Comparison of ENCODE assay signal across 15 cellular contexts in genomic region chr16:31421587-31421986, GRCh38. TPM values are rescaled to one million over a fixed set of nuclear protein-coding genes. Genes with fewer than 3 reads are reported as not detected.
DNase-seq lines count a peak whose midpoint lies in the region; ATAC-seq, FAIRE-seq and TF ChIP-seq lines count a peak whose summit lies in the region.
"Had no signal": no experiment of that assay in that cellular context is flagged by ENCODE, and none has a peak within 500 bp of the region (broad histone marks: within the 10 kb centered on the region; RNA-seq: fewer than 3 reads in every experiment).

No MANE protein-coding gene starts in this region.

- H3K36me3 ChIP-seq in keratinocyte (ENCODE audit: control insufficient read depth in 2 of 2, extremely low read depth in 1 of 2, insufficient read depth in 2 of 2, low read length in 2 of 2) (no peaks in the 10 kb centered on the region), upper lobe of right lung (no peaks in the 10 kb centered on the region), spleen (no peaks in the 10 kb centered on the region)
- H3K36me3 ChIP-seq: tibial artery had no signal

- H2AFZ ChIP-seq in keratinocyte (ENCODE audit: control insufficient read depth, low read length): no peak overlapping the region

- peak; percentile 17 for FAIRE-seq in keratinocyte (lab: Jason Lieb, UNC)
- FAIRE-seq: astrocyte had no signal

- H3K4me1 ChIP-seq in keratinocyte (ENCODE audit: control insufficient read depth, extremely low read depth, insufficient read depth, low read length): no peaks in the 10 kb centered on the region
- H3K4me1 ChIP-seq in upper lobe of right lung: no peaks in the 10 kb centered on the region
- peaks cover 0 to 35% (median 0%) of the 10 kb centered on the region in 6 donors for H3K4me1 ChIP-seq in spleen
- H3K4me1 ChIP-seq: tibial artery had no signal

- no peak for TF ChIP-seq CTCF in keratinocyte (optimal IDR thresholded peaks at IDR 0.05 in 1 of 3, IDR thresholded peaks at IDR 0.05 in 1 of 3, conservative IDR thresholded peaks at IDR 0.05 in 1 of 3; ENCODE audit: extremely low read depth in 1 of 3, insufficient read depth in 2 of 3, low read length in 3 of 3)
- TF ChIP-seq CTCF in upper lobe of right lung (IDR thresholded peaks at IDR 0.05): no peak
- no peak for TF ChIP-seq CTCF in spleen (IDR thresholded peaks at IDR 0.05 in 8 of 11, conservative IDR thresholded peaks at IDR 0.05 in 3 of 11)

- no peak overlapping the region for H3K4me3 ChIP-seq in keratinocyte (ENCODE audit: control insufficient read depth in 2 of 3, extremely low read depth in 1 of 3, insufficient read depth in 2 of 3, low read depth in 1 of 3, low read length in 3 of 3)
- H3K4me3 ChIP-seq in upper lobe of right lung: no peak overlapping the region
- no peak overlapping the region for H3K4me3 ChIP-seq in spleen
- H3K4me3 ChIP-seq: tibial artery had no signal

- H3K27ac ChIP-seq in keratinocyte (ENCODE audit: control insufficient read depth, insufficient read depth, low read length) (no peak overlapping the region), upper lobe of right lung (no peak overlapping the region), spleen (no peak overlapping the region)
- H3K27ac ChIP-seq: epithelial cell of prostate, tibial artery had no signal

- ATAC-seq in upper lobe of right lung: peak; percentile 32
- ATAC-seq in HG03175 (IDR thresholded peaks at IDR 0.05; ENCODE audit: unreplicated experiment): no peak
- ATAC-seq: HCT116 had no signal

- no peaks in the 10 kb centered on the region for H3K9me3 ChIP-seq in keratinocyte (ENCODE audit: control insufficient read depth, low read depth, low read length)
- H3K9me3 ChIP-seq in upper lobe of right lung: no peaks in the 10 kb centered on the region
- H3K9me3 ChIP-seq in spleen: peaks cover 0 to 8% (median 2%) of the 10 kb centered on the region in 8 donors
- H3K9me3 ChIP-seq: tibial artery had no signal

- dilution Hi-C loops in keratinocyte (cut with MboI; ENCODE audit: extremely low pct_ligation_motif_present, low sequenced_read_pairs): no loop called here

- H3K4me2 ChIP-seq in keratinocyte (ENCODE audit: control insufficient read depth, extremely low read depth, insufficient read depth, low read depth, low read length): no peak overlapping the region

- intact Hi-C loops in upper lobe of right lung (cut with DNase I) (no loop called here), spleen (cut with DNase I; ENCODE audit: low total_unique reads) (no loop called here)

- H3K79me2 ChIP-seq in keratinocyte (ENCODE audit: control insufficient read depth, insufficient read depth, low read length): no peaks in the 10 kb centered on the region

- H3K27me3 ChIP-seq in keratinocyte (ENCODE audit: control insufficient read depth, extremely low read depth, insufficient read depth, low read length) (no peaks in the 10 kb centered on the region), upper lobe of right lung (no peaks in the 10 kb centered on the region), spleen (replicated peaks in 1 of 7) (no peaks in the 10 kb centered on the region)

- no peak for TF ChIP-seq POLR2A in spleen (IDR thresholded peaks at IDR 0.05)

- no peaks in the 10 kb centered on the region for H3K9me1 ChIP-seq in keratinocyte (ENCODE audit: control insufficient read depth, extremely low read depth, insufficient read depth, low read length)

- WGBS in spleen, 5 donors: 53 to 66% (median 59%) methylated on average over 6 of the region's 6 CpGs

- no peak overlapping the region for H3K9ac ChIP-seq in keratinocyte (ENCODE audit: control insufficient read depth, extremely low read depth, insufficient read depth, low read length)

- no peaks in the 10 kb centered on the region for H4K20me1 ChIP-seq in keratinocyte (ENCODE audit: control insufficient read depth, extremely low read depth, insufficient read depth, low read length)

- peak; percentile 46 to 64 (median 56) for DNase-seq in stimulated activated CD4-positive, alpha-beta T cell treated with anti-CD3 and anti-CD28 coated beads, Interleukin-12 subunit alpha, Interleukin-12 subunit beta, amount 100 ng/mL, for 48 hours (ENCODE audit: low read depth in 2 of 3, low spot score in 1 of 3)
- DNase-seq in stimulated activated CD4-positive, alpha-beta T cell treated with anti-CD3 and anti-CD28 coated beads, Interleukin-12 subunit alpha, Interleukin-12 subunit beta, amount 100 ng/mL, for 4 hours: no peak
- peak; percentile 51 for DNase-seq in activated CD8-positive, alpha-beta memory T cell treated with anti-CD3 and anti-CD28 coated beads, Interleukin-2, amount 50 U/mL, for 4 hours
- DNase-seq in keratinocyte (ENCODE audit: low read depth, low spot score): no peak
- DNase-seq in upper lobe of right lung: peak; percentile 21
- no peak for DNase-seq in T1000 (lab: John Stamatoyannopoulos, UW)
- no peak for DNase-seq in spleen
- DNase-seq: DMS79 treated with DMSO at 0.1 percent for 48 hours, NCI-H1436 treated with DMSO at 0.1 percent for 48 hours, tibial artery had no signal

RNA-seq across cellular contexts. Expression of gene COX6A2, which starts 6.6 kb away (rescaled TPM):
- polyA plus RNA-seq in keratinocyte (not detected in 3 replicates), spleen (under 1 TPM in 2 of 3 donors, not detected in 1; 0.79 to 0.80 TPM)
- polyA plus RNA-seq in keratinocyte (2011; ENCODE audit: low read depth): not detected
- polyA plus RNA-seq in keratinocyte (2011; cell fraction: cytosol; rRNA removed): not detected in 2 replicates
- polyA plus RNA-seq in keratinocyte (2011; cell fraction: nucleus; rRNA removed): not detected in 2 replicates
- polyA plus RNA-seq in keratinocyte (2012; ENCODE audit: low replicate concordance): not detected in 2 replicates
- polyA minus RNA-seq in keratinocyte: not detected in 3 replicates
- polyA minus RNA-seq in keratinocyte (2011; cell fraction: cytosol; rRNA and poly(A)+ RNA removed): not detected
- polyA minus RNA-seq in keratinocyte (2011; cell fraction: nucleus; rRNA and poly(A)+ RNA removed): not detected in 2 replicates
- total RNA-seq in upper lobe of right lung (not detected), spleen (not detected)
- total RNA-seq: astrocyte had no signal

RNA-seq across cellular contexts. Expression of gene ZNF843, which starts 21.0 kb away (rescaled TPM):
- 0.08 to 0.12 TPM (median 0.10 TPM) in 3 replicates for polyA plus RNA-seq in keratinocyte
- 0.12 TPM for polyA plus RNA-seq in keratinocyte (2011; ENCODE audit: low read depth)
- 0.06 and 0.18 TPM in 2 replicates for polyA plus RNA-seq in keratinocyte (2011; cell fraction: cytosol; rRNA removed)
- polyA plus RNA-seq in keratinocyte (2011; cell fraction: nucleus; rRNA removed): 0.14 and 0.23 TPM in 2 replicates
- polyA plus RNA-seq in keratinocyte (2012; ENCODE audit: low replicate concordance): 0.13 and 0.48 TPM in 2 replicates
- 0.07 TPM in 1 of 3 replicates, not detected in the others for polyA minus RNA-seq in keratinocyte
- not detected for polyA minus RNA-seq in keratinocyte (2011; cell fraction: cytosol; rRNA and poly(A)+ RNA removed)
- 0.32 TPM in 1 of 2 replicates, not detected in the other for polyA minus RNA-seq in keratinocyte (2011; cell fraction: nucleus; rRNA and poly(A)+ RNA removed)
- 0.84 TPM for total RNA-seq in upper lobe of right lung
- 1 to 10 TPM in 2 of 7 donors, under 1 TPM in 5; 0.52 to 1.7 (median 0.69) TPM for total RNA-seq in spleen
- polyA plus RNA-seq in spleen: under 1 TPM; 0.10 to 0.15 (median 0.12) TPM

RNA-seq across cellular contexts. Expression of gene ITGAD, which starts 28.5 kb away (rescaled TPM):
- polyA plus RNA-seq in keratinocyte (not detected in 3 replicates), spleen (1 to 10 TPM; 1.2 to 3.5 (median 2.3) TPM)
- not detected for polyA plus RNA-seq in keratinocyte (2011; ENCODE audit: low read depth)
- polyA plus RNA-seq in keratinocyte (2011; cell fraction: cytosol; rRNA removed): not detected in 2 replicates
- polyA plus RNA-seq in keratinocyte (2011; cell fraction: nucleus; rRNA removed): not detected in 2 replicates
- not detected in 2 replicates for polyA plus RNA-seq in keratinocyte (2012; ENCODE audit: low replicate concordance)
- polyA minus RNA-seq in keratinocyte: not detected in 3 replicates
- not detected for polyA minus RNA-seq in keratinocyte (2011; cell fraction: cytosol; rRNA and poly(A)+ RNA removed)
- polyA minus RNA-seq in keratinocyte (2011; cell fraction: nucleus; rRNA and poly(A)+ RNA removed): not detected in 2 replicates
- total RNA-seq in upper lobe of right lung (0.20 TPM), spleen (10 to 100 TPM in 6 of 7 donors, 1 to 10 TPM in 1; 6.7 to 25.8 (median 19.3) TPM)
- total RNA-seq: astrocyte, myocyte had no signal

RNA-seq across cellular contexts. Expression of gene ARMC5, which starts 37.7 kb away (rescaled TPM):
- polyA plus RNA-seq in keratinocyte (3.0 to 4.4 TPM (median 3.8 TPM) in 3 replicates), spleen (10 to 100 TPM in 2 of 3 donors, 1 to 10 TPM in 1; 8.8 to 23.5 (median 16.2) TPM)
- polyA plus RNA-seq in keratinocyte (2011; ENCODE audit: low read depth): 6.1 TPM
- polyA plus RNA-seq in keratinocyte (2011; cell fraction: cytosol; rRNA removed): 1.2 and 3.6 TPM in 2 replicates
- 8.9 and 12.5 TPM in 2 replicates for polyA plus RNA-seq in keratinocyte (2011; cell fraction: nucleus; rRNA removed)
- polyA plus RNA-seq in keratinocyte (2012; ENCODE audit: low replicate concordance): 6.2 and 7.6 TPM in 2 replicates
- polyA minus RNA-seq in keratinocyte: 1.9 to 10.4 TPM (median 3.2 TPM) in 3 replicates
- 9.0 TPM for polyA minus RNA-seq in keratinocyte (2011; cell fraction: cytosol; rRNA and poly(A)+ RNA removed)
- 6.1 and 9.2 TPM in 2 replicates for polyA minus RNA-seq in keratinocyte (2011; cell fraction: nucleus; rRNA and poly(A)+ RNA removed)
- total RNA-seq in upper lobe of right lung (10.8 TPM), spleen (10 to 100 TPM in 6 of 7 donors, 1 to 10 TPM in 1; 9.2 to 13.9 (median 11.7) TPM)

RNA-seq across cellular contexts. Expression of gene TGFB1I1, which starts 50.4 kb away (rescaled TPM):
- polyA plus RNA-seq in keratinocyte (3.7 to 14.0 TPM (median 5.5 TPM) in 3 replicates), spleen (10 to 100 TPM; 10.7 to 23.6 (median 13.5) TPM)
- 1.1 TPM for polyA plus RNA-seq in keratinocyte (2011; ENCODE audit: low read depth)
- polyA plus RNA-seq in keratinocyte (2011; cell fraction: cytosol; rRNA removed): 9.0 and 12.1 TPM in 2 replicates
- polyA plus RNA-seq in keratinocyte (2011; cell fraction: nucleus; rRNA removed): 11.4 and 14.5 TPM in 2 replicates
- polyA plus RNA-seq in keratinocyte (2012; ENCODE audit: low replicate concordance): 4.3 and 20.4 TPM in 2 replicates
- polyA minus RNA-seq in keratinocyte: 4.4 to 17.5 TPM (median 5.2 TPM) in 3 replicates
- polyA minus RNA-seq in keratinocyte (2011; cell fraction: cytosol; rRNA and poly(A)+ RNA removed): 17.8 TPM
- 2.8 and 5.0 TPM in 2 replicates for polyA minus RNA-seq in keratinocyte (2011; cell fraction: nucleus; rRNA and poly(A)+ RNA removed)
- total RNA-seq in upper lobe of right lung (49.9 TPM), spleen (10 to 100 TPM; 17.6 to 69.0 (median 36.4) TPM)

Comparison
In these comparisons a context has a peak if more than half of its experiments do, and no peak if none do; other contexts are left out.
1. DNase-seq: peak in stimulated activated CD4-positive, alpha-beta T cell treated with anti-CD3 and anti-CD28 coated beads, Interleukin-12 subunit alpha, Interleukin-12 subunit beta, amount 100 ng/mL, for 48 hours (3 of 3), activated CD8-positive, alpha-beta memory T cell treated with anti-CD3 and anti-CD28 coated beads, Interleukin-2, amount 50 U/mL, for 4 hours (single experiment) and upper lobe of right lung (single experiment); none in stimulated activated CD4-positive, alpha-beta T cell treated with anti-CD3 and anti-CD28 coated beads, Interleukin-12 subunit alpha, Interleukin-12 subunit beta, amount 100 ng/mL, for 4 hours (single experiment), keratinocyte (single experiment), T1000 (single experiment) and spleen (single experiment).